ENCODE assay signal across 8 cellular contexts in genomic region chr7:111089822-111090426, GRCh38. TPM values are rescaled to one million over a fixed set of nuclear protein-coding genes. Genes with fewer than 3 reads are reported as not detected.
DNase-seq lines count a peak whose midpoint lies in the region; ATAC-seq, FAIRE-seq and TF ChIP-seq lines count a peak whose summit lies in the region.

No MANE protein-coding gene starts in this region.

- no peak for TF ChIP-seq POLR2A in H1 (IDR thresholded peaks at IDR 0.05; ENCODE audit: control extremely low read depth in 1 of 2, low read depth in 2 of 2, low read length in 2 of 2)

- no peak overlapping the region for H2AK5ac ChIP-seq in H1 (ENCODE audit: low read depth, low read length)

- no peak overlapping the region for H2BK12ac ChIP-seq in H1 (ENCODE audit: low read depth, low read length)

- CTCF ChIA-PET in H1 (lab: Charles Lee; ENCODE audit: partially characterized antibody), result interaction anchor here (0.7 to 1.4 kb wide), 4 partner anchors 10 to 476 kb away, joined by 3 to 4 read pairs (median 3); no protein-coding TSS in a partner anchor

- H3K4me3 Mint-ChIP-seq in activated T-helper 17 cell treated with anti-CD3 and anti-CD28 coated beads, Interleukin-2, amount 50 U/mL, for 72 hours, result no peak overlapping the region

- no peak overlapping the region for H3K4me3 ChIP-seq in H1 (ENCODE audit: extremely low read depth in 1 of 4, insufficient read depth in 2 of 4, low read depth in 3 of 4, low read length in 4 of 4)

- TF ChIP-seq EP300 in H1 (IDR thresholded peaks at IDR 0.05; ENCODE audit: borderline replicate concordance in 1 of 2, low read depth in 2 of 2, low read length in 2 of 2), result no peak

- no peak overlapping the region for H2AFZ ChIP-seq in H1 (ENCODE audit: low read length)

- H3K18ac ChIP-seq in H1 (ENCODE audit: extremely low read depth, low read length), result no peak overlapping the region

- 26% methylated on average over 1 of the region's 1 CpG; no CpG with 5 or more reads in 1 of the 2 experiments for WGBS in H1 (ENCODE audit: extremely low coverage in 1 of 2, insufficient coverage in 1 of 2, insufficient read length in 1 of 2, insufficient replicate concordance in 2 of 2, low coverage in 1 of 2, low lambda C conversion rate in 2 of 2, missing lambda C conversion rate in 1 of 2), 2 experiments

- H4K91ac ChIP-seq in H1 (replicated peaks; ENCODE audit: insufficient read length, low read length), result no peak overlapping the region

- no peaks in the 10 kb centered on the region for H3K9me3 ChIP-seq in H1 (ENCODE audit: insufficient read depth in 2 of 2, low read depth in 1 of 2, low read length in 1 of 2)

- POLR2A ChIA-PET in H1 (lab: Charles Lee; ENCODE audit: partially characterized antibody), result no interaction called here

- H2BK20ac ChIP-seq in H1 (ENCODE audit: low read length), result no peak overlapping the region

- H3K4me1 Mint-ChIP-seq in activated T-helper 17 cell treated with anti-CD3 and anti-CD28 coated beads, Interleukin-2, amount 50 U/mL, for 72 hours, result peaks cover 35% of the 10 kb centered on the region

- no peak overlapping the region for H2BK5ac ChIP-seq in H1 (ENCODE audit: low read depth, low read length)

- H3K14ac ChIP-seq in H1 (ENCODE audit: insufficient read length), result no peak overlapping the region

- no peaks in the 10 kb centered on the region for H3K9me3 Mint-ChIP-seq in activated T-helper 17 cell treated with anti-CD3 and anti-CD28 coated beads, Interleukin-2, amount 50 U/mL, for 72 hours

- peak in 2 of 3 experiments; percentile 22 to 54; a peak in 2 of 4 replicates for TF ChIP-seq CTCF in H1 (IDR thresholded peaks at IDR 0.05; ENCODE audit: control extremely low read depth in 1 of 3, insufficient read depth in 1 of 3, low read depth in 1 of 3, low read length in 3 of 3)

- H4K20me1 ChIP-seq in H1 (replicated peaks in 1 of 2; ENCODE audit: control insufficient read depth in 1 of 2, insufficient read depth in 2 of 2, low read length in 2 of 2), result no peaks in the 10 kb centered on the region

- no peaks in the 10 kb centered on the region for H3K36me3 ChIP-seq in H1 (ENCODE audit: control insufficient read depth in 2 of 4, insufficient read depth in 4 of 4, low read length in 3 of 4)

- no peak overlapping the region for H3K56ac ChIP-seq in H1 (replicated peaks; ENCODE audit: insufficient read length, low read depth, low read length)

- no peak overlapping the region for H4K5ac ChIP-seq in H1 (ENCODE audit: insufficient read length, low read depth, low read length)

- H3K27ac ChIP-seq in H1 (ENCODE audit: low read depth, low read length), result no peak overlapping the region

- no peak overlapping the region for H3K23ac ChIP-seq in H1 (ENCODE audit: insufficient read length)

- peak; percentile 53 to 61 for TF ChIP-seq RAD21 in H1 (IDR thresholded peaks at IDR 0.05 in 1 of 2, conservative IDR thresholded peaks at IDR 0.05 in 1 of 2; ENCODE audit: low read depth in 2 of 2, low read length in 2 of 2)

- no peak overlapping the region for H3K9ac ChIP-seq in H1 (replicated peaks in 1 of 4; ENCODE audit: extremely low read depth in 1 of 4, low read depth in 3 of 4, low read length in 3 of 4)

- no peaks in the 10 kb centered on the region for H3K79me1 ChIP-seq in H1 (ENCODE audit: low read depth, low read length)

- H3K4ac ChIP-seq in H1 (replicated peaks; ENCODE audit: insufficient read length, low read depth, low read length), result no peak overlapping the region

- DNase-seq in CMK (ENCODE audit: low read depth), result peak; percentile 32
- no peak for DNase-seq in GM19239 (ENCODE audit: insufficient read length, low spot score)
- peak; percentile 76 for DNase-seq in KBM-7
- peak; percentile 52 for DNase-seq in RPMI7951 (ENCODE audit: low read depth)
- no peak for DNase-seq in H1 (ENCODE audit: low read depth in 1 of 2, low spot score in 2 of 2)
- peak; percentile 77 for DNase-seq in myocyte (ENCODE audit: low read depth)
- DNase-seq in middle frontal gyrus (ENCODE audit: extremely low spot score, low spot score), result no peak

- H2BK120ac ChIP-seq in H1 (replicated peaks; ENCODE audit: low read depth, low read length), result no peak overlapping the region

- FAIRE-seq in GM19239 (lab: Jason Lieb, UNC) (peak; percentile 37), H1 (lab: Jason Lieb, UNC) (no peak)

- H2BK15ac ChIP-seq in H1 (ENCODE audit: low read length), result no peak overlapping the region

- H3K4me1 ChIP-seq in H1 (replicated peaks in 1 of 4; ENCODE audit: control insufficient read depth in 3 of 4, insufficient read depth in 4 of 4, low read length in 3 of 4), result peaks cover 0 to 12% (median 10%) of the 10 kb centered on the region in 4 experiments; a peak in 4 of 7 replicates

- no peaks in the 10 kb centered on the region for H3K79me2 ChIP-seq in H1 (ENCODE audit: control insufficient read depth in 1 of 2, insufficient read depth in 2 of 2, low read length in 2 of 2)

- no peak overlapping the region for H4K8ac ChIP-seq in H1 (ENCODE audit: extremely low read depth, insufficient read depth, low read length)

- no peak for ATAC-seq in activated T-helper 17 cell treated with anti-CD3 and anti-CD28 coated beads, Interleukin-2, amount 50 U/mL, for 72 hours (replicated peaks)

- H3K27me3 ChIP-seq in H1 (replicated peaks in 1 of 4; ENCODE audit: control insufficient read depth in 3 of 4, extremely low read depth in 1 of 4, insufficient read depth in 3 of 4, low read length in 3 of 4), result no peaks in the 10 kb centered on the region

- H3K23me2 ChIP-seq in H1 (ENCODE audit: low read depth, low read length), result no peaks in the 10 kb centered on the region

- no peaks in the 10 kb centered on the region for H3K27me3 Mint-ChIP-seq in activated T-helper 17 cell treated with anti-CD3 and anti-CD28 coated beads, Interleukin-2, amount 50 U/mL, for 72 hours

- no peak overlapping the region for H3K27ac Mint-ChIP-seq in activated T-helper 17 cell treated with anti-CD3 and anti-CD28 coated beads, Interleukin-2, amount 50 U/mL, for 72 hours

- in situ Hi-C loops in KBM-7 (cut with MboI; ENCODE audit: low pct_unique_long_range_greater_than_20kb, low sequenced_read_pairs), result no loop called here

- H3K4me2 ChIP-seq in H1 (ENCODE audit: insufficient read depth in 1 of 2, low read depth in 2 of 2, low read length in 2 of 2), result no peak overlapping the region

- H3K36me3 Mint-ChIP-seq in activated T-helper 17 cell treated with anti-CD3 and anti-CD28 coated beads, Interleukin-2, amount 50 U/mL, for 72 hours (ENCODE audit: low read depth), result peaks cover 6% of the 10 kb centered on the region

TF ChIP-seq in H1, 55 proteins besides CTCF, POLR2A, EP300 and RAD21 (continues in another document):
- no peak for TF ChIP-seq RBBP5 (IDR thresholded peaks at IDR 0.05; ENCODE audit: borderline replicate concordance, low read depth, low read length)
- no peak for TF ChIP-seq ATF3 (IDR thresholded peaks at IDR 0.05; ENCODE audit: insufficient read depth, low read depth, low read length)
- TF ChIP-seq POLR2AphosphoS5 (IDR thresholded peaks at IDR 0.05; ENCODE audit: low read depth, low read length), result no peak
- TF ChIP-seq MAX (IDR thresholded peaks at IDR 0.05), result no peak
- TF ChIP-seq YY1 (IDR thresholded peaks at IDR 0.05; ENCODE audit: low read depth, low read length), result no peak
- TF ChIP-seq CBX5 (IDR thresholded peaks at IDR 0.05; ENCODE audit: low read depth, low read length), result no peak
- no peak for TF ChIP-seq ATF2 (IDR thresholded peaks at IDR 0.05; ENCODE audit: low read length)
- TF ChIP-seq SIX5 (IDR thresholded peaks at IDR 0.05; ENCODE audit: low read depth, low read length), result no peak
- no peak for TF ChIP-seq BCL11A (IDR thresholded peaks at IDR 0.05; ENCODE audit: low read depth in 2 of 2, low read length in 2 of 2)
- TF ChIP-seq RFX5 (IDR thresholded peaks at IDR 0.05; ENCODE audit: borderline replicate concordance, low read depth, low read length), result no peak
- no peak for TF ChIP-seq RNF2 (IDR thresholded peaks at IDR 0.05; ENCODE audit: borderline replicate concordance, low read depth, low read length, missing control alignments, poor library complexity, severe bottlenecking)
- TF ChIP-seq CTBP2 (IDR thresholded peaks at IDR 0.05; ENCODE audit: borderline replicate concordance, insufficient read depth, insufficient read length, low read length), result no peak
- TF ChIP-seq POU5F1 (IDR thresholded peaks at IDR 0.05; ENCODE audit: low read depth, low read length), result no peak
- no peak for TF ChIP-seq MAFK (IDR thresholded peaks at IDR 0.05; ENCODE audit: low read depth, low read length)

RNA-seq across cellular contexts. Expression of gene LRRN3, which starts 1.0 kb away (rescaled TPM):
- 2.4 and 3.4 TPM in 2 replicates for total RNA-seq in RPMI7951 (2014; rRNA removed; shearing (Covaris generic))
- total RNA-seq in H1 (2021; fragmentation: NEBNext Ultra II Directional; extraction: Animal tissue kit (Norgen Biotek cat#: 25700)), result 0.19 and 0.20 TPM in 2 replicates
- polyA plus RNA-seq in H1 (2011; rRNA removed), result 0.09 and 0.32 TPM in 2 replicates
- 0.21 TPM for polyA plus RNA-seq in H1 (2011; cell fraction: cytosol; rRNA removed)
- polyA plus RNA-seq in H1 (2011; cell fraction: nucleus; rRNA removed), result 0.17 TPM
- polyA plus RNA-seq in H1 (2012, experiment 1 of 2), result 0.25 to 1.0 TPM (median 0.43 TPM) in 4 replicates
- not detected for polyA plus RNA-seq in H1 (2012, experiment 2 of 2)
- polyA plus RNA-seq in H1 (2013, experiment 1 of 2), result 0.28 TPM
- 0.22 TPM for polyA plus RNA-seq in H1 (2013, experiment 2 of 2)
- 0.54 and 0.88 TPM in 2 replicates for polyA minus RNA-seq in H1 (2011; rRNA and poly(A)+ RNA removed)
- 0.73 TPM for polyA minus RNA-seq in H1 (2011; cell fraction: cytosol; rRNA and poly(A)+ RNA removed)
- 0.70 TPM for polyA minus RNA-seq in H1 (2011; cell fraction: nucleus; rRNA and poly(A)+ RNA removed)
- 5.2 and 26.9 TPM in 2 replicates for total RNA-seq in myocyte
- 0.23 TPM for polyA plus RNA-seq in myocyte (2012)
- total RNA-seq in activated T-helper 17 cell treated with anti-CD3 and anti-CD28 coated beads, Interleukin-2, amount 50 U/mL, for 72 hours, result 10 to 100 TPM in 1 of 2 donors, 1 to 10 TPM in 1; 9.6 to 30.4 TPM

Comparison
In these comparisons a context has a peak if more than half of its experiments do, and no peak if none do; other contexts are left out.
1. DNase-seq: peak in CMK (single experiment), KBM-7 (single experiment), RPMI7951 (single experiment) and myocyte (single experiment); none in GM19239 (single experiment), H1 (0 of 2) and middle frontal gyrus (single experiment).